ENCODE assay signal across 5 cellular contexts in genomic region chr19:22180117-22180704, GRCh38. TPM values are rescaled to one million over a fixed set of nuclear protein-coding genes. Genes with fewer than 3 reads are reported as not detected.
"Had no signal": no experiment of that assay in that cellular context is flagged by ENCODE, and none has a peak within 500 bp of the region (broad histone marks: within the 10 kb centered on the region; RNA-seq: fewer than 3 reads in every experiment).

No MANE protein-coding gene starts in this region.

RNA-seq across cellular contexts. Expression of gene ZNF676, which starts 16.5 kb away (rescaled TPM):
- total RNA-seq: HepG2, HT-29, HT1080, IMR-90 had no signal
- polyA plus RNA-seq: HepG2, IgD-negative memory B cell, IMR-90 had no signal
